8 cellular contexts compared by ENCODE assay signal in genomic region chr22:36384766-36385400, GRCh38. TPM values are rescaled to one million over a fixed set of nuclear protein-coding genes. Genes with fewer than 3 reads are reported as not detected.
A peak's percentile ranks its signal among the peaks of the same experiment; 100 is the strongest.
DNase-seq lines count a peak whose midpoint lies in the region; ATAC-seq and TF ChIP-seq lines count a peak whose summit lies in the region.

No MANE protein-coding gene starts in this region.

- peak overlapping the region; percentile 83 for H3K27ac ChIP-seq in substantia nigra (ENCODE audit: low read depth, low read length, poor library complexity, severe bottlenecking)

- ATAC-seq in GM19397 (IDR thresholded peaks at IDR 0.05; ENCODE audit: unreplicated experiment), result no peak

- peak overlapping the region; percentile 85 for H3K4me3 ChIP-seq in kidney epithelial cell (ENCODE audit: low read depth, low read length)

- TF ChIP-seq CTCF in kidney epithelial cell (IDR thresholded peaks at IDR 0.05; ENCODE audit: insufficient read depth, low read length, poor library complexity, severe bottlenecking), result no peak

- no peaks in the 10 kb centered on the region for H3K36me3 ChIP-seq in kidney epithelial cell (ENCODE audit: control insufficient read depth, insufficient read depth, low read length)

- DNase-seq in DMS 273 (lab: John Stamatoyannopoulos, UW; ENCODE audit: unreplicated experiment), result peak; percentile 10
- no peak for DNase-seq in DMS 273 treated with DMSO at 0.1 percent for 48 hours (lab: John Stamatoyannopoulos, UW)
- DNase-seq in NOMO-1 (lab: John Stamatoyannopoulos, UW; ENCODE audit: unreplicated experiment in 2 of 2), result peak; percentile 27 to 70
- DNase-seq in astrocyte of the hippocampus (ENCODE audit: low read depth, low spot score), result peak; percentile 68
- DNase-seq in kidney epithelial cell (ENCODE audit: low read depth), result no peak
- DNase-seq in substantia nigra (lab: John Stamatoyannopoulos, UW), result no peak
- DNase-seq in DMS153 (lab: John Stamatoyannopoulos, UW), result no peak

- no peaks in the 10 kb centered on the region for H3K27me3 ChIP-seq in kidney epithelial cell (ENCODE audit: control insufficient read depth, insufficient read depth, low read length)

RNA-seq across cellular contexts. Expression of gene MYH9, which starts 2.9 kb away (rescaled TPM):
- 1,580 and 1,647 TPM in 2 replicates for total RNA-seq in kidney epithelial cell

Comparison
In these comparisons a context has a peak if more than half of its experiments do, and no peak if none do; other contexts are left out.
1. DNase-seq: peak in DMS 273 (single experiment), NOMO-1 (2 of 2) and astrocyte of the hippocampus (single experiment); none in DMS 273 treated with DMSO at 0.1 percent for 48 hours (single experiment), kidney epithelial cell (single experiment), substantia nigra (0 of 49) and DMS153 (single experiment).